In genomic region chr5:177362871-177363507, GRCh38 we compare ENCODE assay signal across 8 cellular contexts.
A peak's percentile ranks its signal among the peaks of the same experiment; 100 is the strongest.
DNase-seq lines count a peak whose midpoint lies in the region; ATAC-seq lines count a peak whose summit lies in the region.

No MANE protein-coding gene starts in this region.

- H3K9me3 Mint-ChIP-seq in T-helper 1 cell treated with Interleukin-12 subunit alpha and Interleukin-12 subunit beta and Interleukin-4 antibody, amounts not matched to agents 30 μg/mL and 1 μg/mL, for 36 hours, result no peaks in the 10 kb centered on the region

- no peaks in the 10 kb centered on the region for H3K9me3 ChIP-seq in HUES48 (ENCODE audit: control insufficient read depth, insufficient read depth, low read length)

- peaks cover 10% of the 10 kb centered on the region for H3K27me3 ChIP-seq in HUES48 (ENCODE audit: control insufficient read depth, insufficient read depth, low read length)

- H3K36me3 ChIP-seq in HUES48 (ENCODE audit: control insufficient read depth, insufficient read depth, low read length), result no peaks in the 10 kb centered on the region

- peak overlapping the region; percentile 41; the same call in 1 of the 2 replicates for H3K9ac ChIP-seq in HUES48 (ENCODE audit: low read depth, low read length)

- peak overlapping the region; percentile 41 for H3K27ac Mint-ChIP-seq in T-helper 1 cell treated with Interleukin-12 subunit alpha and Interleukin-12 subunit beta and Interleukin-4 antibody, amounts not matched to agents 30 μg/mL and 1 μg/mL, for 36 hours

- H3K27ac ChIP-seq in HUES48 (ENCODE audit: low read depth, low read length), result peak overlapping the region; percentile 4

- ATAC-seq in GM18867 (IDR thresholded peaks at IDR 0.05; ENCODE audit: unreplicated experiment), result peak; percentile 53

- H3K36me3 Mint-ChIP-seq in T-helper 1 cell treated with Interleukin-12 subunit alpha and Interleukin-12 subunit beta and Interleukin-4 antibody, amounts not matched to agents 30 μg/mL and 1 μg/mL, for 36 hours (ENCODE audit: low read depth), result peaks cover 35% of the 10 kb centered on the region

- H3K4me3 ChIP-seq in HUES48 (ENCODE audit: low read depth, low read length), result peak overlapping the region; percentile 76
- peak overlapping the region; percentile 69 for H3K4me3 ChIP-seq in iPS-11a (ENCODE audit: low read depth, low read length)

- H3K27me3 Mint-ChIP-seq in T-helper 1 cell treated with Interleukin-12 subunit alpha and Interleukin-12 subunit beta and Interleukin-4 antibody, amounts not matched to agents 30 μg/mL and 1 μg/mL, for 36 hours (ENCODE audit: low read depth), result no peaks in the 10 kb centered on the region

- H3K4me1 ChIP-seq in HUES48 (ENCODE audit: control insufficient read depth, insufficient read depth, low read length), result peaks cover 17% of the 10 kb centered on the region

- DNase-seq in astrocyte of the hippocampus (ENCODE audit: low read depth, low spot score) (peak; percentile 55), amniotic stem cell (lab: John Stamatoyannopoulos, UW) (no peak), NCI-H1694 (lab: John Stamatoyannopoulos, UW) (no peak)
- DNase-seq in stimulated activated CD4-positive, alpha-beta T cell treated with anti-CD3 and anti-CD28 coated beads, Interleukin-12 subunit alpha, Interleukin-12 subunit beta, amount 100 ng/mL, for 4 hours, result peak; percentile 71

- peaks cover 50% of the 10 kb centered on the region for H3K4me1 Mint-ChIP-seq in T-helper 1 cell treated with Interleukin-12 subunit alpha and Interleukin-12 subunit beta and Interleukin-4 antibody, amounts not matched to agents 30 μg/mL and 1 μg/mL, for 36 hours (ENCODE audit: low read depth)

- peak overlapping the region; percentile 73 for H3K4me3 Mint-ChIP-seq in T-helper 1 cell treated with Interleukin-12 subunit alpha and Interleukin-12 subunit beta and Interleukin-4 antibody, amounts not matched to agents 30 μg/mL and 1 μg/mL, for 36 hours

Comparison
In these comparisons a context has a peak if more than half of its experiments do, and no peak if none do; other contexts are left out.
1. DNase-seq: peak in astrocyte of the hippocampus (single experiment) and stimulated activated CD4-positive, alpha-beta T cell treated with anti-CD3 and anti-CD28 coated beads, Interleukin-12 subunit alpha, Interleukin-12 subunit beta, amount 100 ng/mL, for 4 hours (single experiment); none in amniotic stem cell (single experiment) and NCI-H1694 (single experiment).